ENCODE assay signal across 8 cellular contexts in genomic region chr2:164560181-164560792, GRCh38.
A peak's percentile ranks its signal among the peaks of the same experiment; 100 is the strongest.
DNase-seq lines count a peak whose midpoint lies in the region; ATAC-seq, FAIRE-seq and TF ChIP-seq lines count a peak whose summit lies in the region.

No MANE protein-coding gene starts in this region.

- no peaks in the 10 kb centered on the region for H3K4me1 Mint-ChIP-seq in neural crest cell
- no peaks in the 10 kb centered on the region for H3K4me1 Mint-ChIP-seq in activated naive CD8-positive, alpha-beta T cell treated with anti-CD3 and anti-CD28 coated beads, Interleukin-2, amount 50 U/mL, for 24 hours

- H3K27ac Mint-ChIP-seq in neural crest cell (ENCODE audit: unreplicated experiment): no peak overlapping the region
- H3K27ac Mint-ChIP-seq in activated naive CD8-positive, alpha-beta T cell treated with anti-CD3 and anti-CD28 coated beads, Interleukin-2, amount 50 U/mL, for 24 hours: no peak overlapping the region

- H3K4me3 ChIP-seq in AG09309 (ENCODE audit: control insufficient read depth, low read depth, low read length): no peak overlapping the region

- no peaks in the 10 kb centered on the region for H3K9me3 Mint-ChIP-seq in neural crest cell
- no peaks in the 10 kb centered on the region for H3K9me3 Mint-ChIP-seq in activated naive CD8-positive, alpha-beta T cell treated with anti-CD3 and anti-CD28 coated beads, Interleukin-2, amount 50 U/mL, for 24 hours

- ATAC-seq in GM18867 (IDR thresholded peaks at IDR 0.05; ENCODE audit: unreplicated experiment): peak; percentile 68
- ATAC-seq in GM18909 (IDR thresholded peaks at IDR 0.05; ENCODE audit: poor library complexity, unreplicated experiment): no peak
- no peak for ATAC-seq in activated naive CD8-positive, alpha-beta T cell treated with anti-CD3 and anti-CD28 coated beads, Interleukin-2, amount 50 U/mL, for 24 hours

- peak; percentile 11 for DNase-seq in AG09309 (ENCODE audit: low read depth)
- peak; percentile 20 for DNase-seq in NCI-H1694 (lab: John Stamatoyannopoulos, UW)
- no peak for DNase-seq in neural crest cell (ENCODE audit: low read depth, low spot score)
- no peak for DNase-seq in NCI-H526 treated with DMSO at 0.1 percent for 48 hours (lab: John Stamatoyannopoulos, UW)
- DNase-seq in activated naive CD8-positive, alpha-beta T cell treated with anti-CD3 and anti-CD28 coated beads, Interleukin-2, amount 50 U/mL, for 24 hours: no peak

- TF ChIP-seq CTCF in AG09309 (IDR thresholded peaks at IDR 0.05; ENCODE audit: control insufficient read depth, insufficient read depth, low read depth, low read length, missing control alignments): peak; percentile 59
- TF ChIP-seq CTCF in neural crest cell (conservative IDR thresholded peaks at IDR 0.05): peak; percentile 85

- no peaks in the 10 kb centered on the region for H3K36me3 Mint-ChIP-seq in neural crest cell (ENCODE audit: low read depth)
- H3K36me3 Mint-ChIP-seq in activated naive CD8-positive, alpha-beta T cell treated with anti-CD3 and anti-CD28 coated beads, Interleukin-2, amount 50 U/mL, for 24 hours (ENCODE audit: low read depth): no peaks in the 10 kb centered on the region

- no peak overlapping the region for H3K4me3 Mint-ChIP-seq in neural crest cell
- no peak overlapping the region for H3K4me3 Mint-ChIP-seq in activated naive CD8-positive, alpha-beta T cell treated with anti-CD3 and anti-CD28 coated beads, Interleukin-2, amount 50 U/mL, for 24 hours

- H3K27me3 Mint-ChIP-seq in neural crest cell (ENCODE audit: low read depth): no peaks in the 10 kb centered on the region
- H3K27me3 Mint-ChIP-seq in activated naive CD8-positive, alpha-beta T cell treated with anti-CD3 and anti-CD28 coated beads, Interleukin-2, amount 50 U/mL, for 24 hours: no peaks in the 10 kb centered on the region

- peak; percentile 18 for FAIRE-seq in colon (lab: Jason Lieb, UNC)

Comparison
In these comparisons a context has a peak if more than half of its experiments do, and no peak if none do; other contexts are left out.
1. DNase-seq: peak in AG09309 (single experiment) and NCI-H1694 (single experiment); none in neural crest cell (single experiment), NCI-H526 treated with DMSO at 0.1 percent for 48 hours (single experiment) and activated naive CD8-positive, alpha-beta T cell treated with anti-CD3 and anti-CD28 coated beads, Interleukin-2, amount 50 U/mL, for 24 hours (single experiment).